Comparison of ENCODE assay signal across 24 cellular contexts in genomic region chr10:89470628-89471027, GRCh38. TPM values are rescaled to one million over a fixed set of nuclear protein-coding genes. Genes with fewer than 3 reads are reported as not detected.
DNase-seq lines count a peak whose midpoint lies in the region; ATAC-seq, FAIRE-seq and TF ChIP-seq lines count a peak whose summit lies in the region.
"Had no signal": no experiment of that assay in that cellular context is flagged by ENCODE, and none has a peak within 500 bp of the region (broad histone marks: within the 10 kb centered on the region; RNA-seq: fewer than 3 reads in every experiment).

No MANE protein-coding gene starts in this region.

- H3K27ac ChIP-seq in kidney (ENCODE audit: low read depth in 2 of 2, low read length in 2 of 2) (peak overlapping the region; percentile 8 to 13), esophagus muscularis mucosa (replicated peaks in 1 of 4) (no peak overlapping the region)
- H3K27ac ChIP-seq: adrenal gland, ovary, sigmoid colon, upper lobe of right lung, VCaP had no signal

- H3K27me3 ChIP-seq in esophagus muscularis mucosa: no peaks in the 10 kb centered on the region
- H3K27me3 ChIP-seq: adrenal gland, ovary, sigmoid colon, upper lobe of right lung had no signal

- intact Hi-C loops in kidney (cut with DNase I) (no loop called here), esophagus muscularis mucosa (cut with DNase I) (no loop called here)

- FAIRE-seq in kidney (lab: Jason Lieb, UNC): no peak

- H3K36me3 Mint-ChIP-seq in activated CD8-positive, alpha-beta memory T cell treated with anti-CD3 and anti-CD28 coated beads, Interleukin-2, amount 10 ng/mL, durations not matched to agents 7 days and 5 days: no peaks in the 10 kb centered on the region
- H3K36me3 Mint-ChIP-seq in activated T-helper 17 cell treated with anti-CD3 and anti-CD28 coated beads, Interleukin-2, amount 50 U/mL, for 72 hours (ENCODE audit: low read depth): no peaks in the 10 kb centered on the region
- H3K36me3 Mint-ChIP-seq: memory B cell, natural killer cell had no signal

- H3K4me1 ChIP-seq in kidney (ENCODE audit: control insufficient read depth in 1 of 2, insufficient read depth in 1 of 2, low read depth in 1 of 2, low read length in 2 of 2) (peaks cover 12 to 43% of the 10 kb centered on the region in 2 donors), esophagus muscularis mucosa (peaks cover 21 to 44% (median 27%) of the 10 kb centered on the region in 4 donors)
- H3K4me1 ChIP-seq: adrenal gland had no signal

- peaks cover 16% of the 10 kb centered on the region for H3K4me1 Mint-ChIP-seq in activated CD8-positive, alpha-beta memory T cell treated with anti-CD3 and anti-CD28 coated beads, Interleukin-2, amount 10 ng/mL, durations not matched to agents 7 days and 5 days
- peaks cover 8% of the 10 kb centered on the region for H3K4me1 Mint-ChIP-seq in activated T-helper 17 cell treated with anti-CD3 and anti-CD28 coated beads, Interleukin-2, amount 50 U/mL, for 72 hours
- H3K4me1 Mint-ChIP-seq: natural killer cell had no signal

- peaks cover 36% of the 10 kb centered on the region for H3K27me3 Mint-ChIP-seq in activated CD8-positive, alpha-beta memory T cell treated with anti-CD3 and anti-CD28 coated beads, Interleukin-2, amount 10 ng/mL, durations not matched to agents 7 days and 5 days
- H3K27me3 Mint-ChIP-seq in activated T-helper 17 cell treated with anti-CD3 and anti-CD28 coated beads, Interleukin-2, amount 50 U/mL, for 72 hours: peaks cover 8% of the 10 kb centered on the region

- no peak for TF ChIP-seq EP300 in esophagus muscularis mucosa (IDR thresholded peaks at IDR 0.05)

- H3K27ac Mint-ChIP-seq in activated CD8-positive, alpha-beta memory T cell treated with anti-CD3 and anti-CD28 coated beads, Interleukin-2, amount 10 ng/mL, durations not matched to agents 7 days and 5 days: no peak overlapping the region
- peak overlapping the region; percentile 6 for H3K27ac Mint-ChIP-seq in activated T-helper 17 cell treated with anti-CD3 and anti-CD28 coated beads, Interleukin-2, amount 50 U/mL, for 72 hours
- H3K27ac Mint-ChIP-seq: B cell, GM23338, memory B cell, natural killer cell had no signal

- ATAC-seq in activated CD8-positive, alpha-beta memory T cell treated with anti-CD3 and anti-CD28 coated beads, Interleukin-2, amount 10 ng/mL, durations not matched to agents 7 days and 5 days: peak; percentile 57
- ATAC-seq in activated T-helper 17 cell treated with anti-CD3 and anti-CD28 coated beads, Interleukin-2, amount 50 U/mL, for 72 hours (replicated peaks): no peak
- no peak for ATAC-seq in HG02973 (IDR thresholded peaks at IDR 0.05; ENCODE audit: unreplicated experiment)
- no peak for ATAC-seq in GM19397 (IDR thresholded peaks at IDR 0.05; ENCODE audit: unreplicated experiment)
- ATAC-seq: GM23338, natural killer cell, Panc1, upper lobe of right lung had no signal

- H3K4me3 Mint-ChIP-seq in activated CD8-positive, alpha-beta memory T cell treated with anti-CD3 and anti-CD28 coated beads, Interleukin-2, amount 10 ng/mL, durations not matched to agents 7 days and 5 days: no peak overlapping the region
- H3K4me3 Mint-ChIP-seq in activated T-helper 17 cell treated with anti-CD3 and anti-CD28 coated beads, Interleukin-2, amount 50 U/mL, for 72 hours: no peak overlapping the region
- H3K4me3 Mint-ChIP-seq: B cell, GM23338, memory B cell, natural killer cell had no signal

- H3K9me3 Mint-ChIP-seq in activated CD8-positive, alpha-beta memory T cell treated with anti-CD3 and anti-CD28 coated beads, Interleukin-2, amount 10 ng/mL, durations not matched to agents 7 days and 5 days (ENCODE audit: low read depth): no peaks in the 10 kb centered on the region
- H3K9me3 Mint-ChIP-seq in activated T-helper 17 cell treated with anti-CD3 and anti-CD28 coated beads, Interleukin-2, amount 50 U/mL, for 72 hours: no peaks in the 10 kb centered on the region
- H3K9me3 Mint-ChIP-seq: GM23338, memory B cell, natural killer cell had no signal

- DNase-seq in activated CD8-positive, alpha-beta memory T cell treated with anti-CD3 and anti-CD28 coated beads, Interleukin-2, amount 10 ng/mL, durations not matched to agents 7 days and 5 days: no peak
- no peak for DNase-seq in activated CD8-positive, alpha-beta memory T cell treated with anti-CD3 and anti-CD28 coated beads, Interleukin-2, amount 50 U/mL, for 4 hours
- DNase-seq in kidney: no peak
- peak; percentile 64 for DNase-seq in renal cortical epithelial cell (ENCODE audit: low read depth)
- no peak for DNase-seq in esophagus muscularis mucosa (ENCODE audit: extremely low spot score)
- DNase-seq: activated gamma-delta T cell; adrenal gland; caudate nucleus; DND-41; hypothalamus; natural killer cell; NCI-H1417; NK-92 treated with Interleukin-12 subunit alpha and Interleukin-12 subunit beta, amount 100 ng/mL, for 24 hours; ovary; sigmoid colon; upper lobe of right lung had no signal

- TF ChIP-seq CTCF in kidney (IDR thresholded peaks at IDR 0.05; ENCODE audit: borderline replicate concordance, extremely low read depth, insufficient read depth): no peak
- TF ChIP-seq CTCF in esophagus muscularis mucosa (IDR thresholded peaks at IDR 0.05): no peak

- WGBS in esophagus muscularis mucosa: 88% methylated on average over 2 of the region's 2 CpGs

- no peaks in the 10 kb centered on the region for H3K36me3 ChIP-seq in kidney (ENCODE audit: control insufficient read depth in 1 of 2, insufficient read depth in 2 of 2, low read length in 2 of 2)
- no peaks in the 10 kb centered on the region for H3K36me3 ChIP-seq in esophagus muscularis mucosa
- H3K36me3 ChIP-seq: adrenal gland, ovary, sigmoid colon, upper lobe of right lung had no signal

- TF ChIP-seq POLR2A in esophagus muscularis mucosa (IDR thresholded peaks at IDR 0.05; ENCODE audit: low read depth): no peak

- no peak overlapping the region for H3K4me3 ChIP-seq in kidney (ENCODE audit: low read length in 2 of 2)
- no peak overlapping the region for H3K4me3 ChIP-seq in esophagus muscularis mucosa
- H3K4me3 ChIP-seq: adrenal gland, GM23338, ovary, sigmoid colon, upper lobe of right lung had no signal

- H3K9me3 ChIP-seq in kidney (ENCODE audit: control insufficient read depth in 1 of 2, low read length in 2 of 2) (no peaks in the 10 kb centered on the region), esophagus muscularis mucosa (no peaks in the 10 kb centered on the region)
- H3K9me3 ChIP-seq: adrenal gland, ovary, sigmoid colon, upper lobe of right lung had no signal

- CTCF ChIA-PET in activated CD8-positive, alpha-beta memory T cell treated with anti-CD3 and anti-CD28 coated beads, Interleukin-2, amount 10 ng/mL, durations not matched to agents 7 days and 5 days (lab: Charles Lee): no interaction called here

- no peak overlapping the region for H3K9ac ChIP-seq in kidney (ENCODE audit: low read length in 2 of 2)

RNA-seq across cellular contexts. Expression of gene IFIT5, which starts 56.3 kb away (rescaled TPM):
- total RNA-seq in activated CD8-positive, alpha-beta memory T cell treated with anti-CD3 and anti-CD28 coated beads, Interleukin-2, amount 10 ng/mL, durations not matched to agents 7 days and 5 days: 10 to 100 TPM; 30.2 to 40.3 TPM
- total RNA-seq in activated T-helper 17 cell treated with anti-CD3 and anti-CD28 coated beads, Interleukin-2, amount 50 U/mL, for 72 hours: 1 to 10 TPM; 5.6 to 7.1 TPM
- total RNA-seq in kidney: 23.3 TPM
- polyA plus RNA-seq in kidney (ENCODE audit: insufficient read depth, low read depth, low replicate concordance): 11.0 TPM
- total RNA-seq in renal cortical epithelial cell: 16.0 and 41.0 TPM in 2 replicates
- 10 to 100 TPM; 13.0 to 23.3 (median 19.1) TPM for total RNA-seq in esophagus muscularis mucosa

Comparison
In these comparisons a context has a peak if more than half of its experiments do, and no peak if none do; other contexts are left out.
1. H3K27ac ChIP-seq: peak in kidney (2 of 2); none in esophagus muscularis mucosa (0 of 4).